In the genomic region with DNA sequence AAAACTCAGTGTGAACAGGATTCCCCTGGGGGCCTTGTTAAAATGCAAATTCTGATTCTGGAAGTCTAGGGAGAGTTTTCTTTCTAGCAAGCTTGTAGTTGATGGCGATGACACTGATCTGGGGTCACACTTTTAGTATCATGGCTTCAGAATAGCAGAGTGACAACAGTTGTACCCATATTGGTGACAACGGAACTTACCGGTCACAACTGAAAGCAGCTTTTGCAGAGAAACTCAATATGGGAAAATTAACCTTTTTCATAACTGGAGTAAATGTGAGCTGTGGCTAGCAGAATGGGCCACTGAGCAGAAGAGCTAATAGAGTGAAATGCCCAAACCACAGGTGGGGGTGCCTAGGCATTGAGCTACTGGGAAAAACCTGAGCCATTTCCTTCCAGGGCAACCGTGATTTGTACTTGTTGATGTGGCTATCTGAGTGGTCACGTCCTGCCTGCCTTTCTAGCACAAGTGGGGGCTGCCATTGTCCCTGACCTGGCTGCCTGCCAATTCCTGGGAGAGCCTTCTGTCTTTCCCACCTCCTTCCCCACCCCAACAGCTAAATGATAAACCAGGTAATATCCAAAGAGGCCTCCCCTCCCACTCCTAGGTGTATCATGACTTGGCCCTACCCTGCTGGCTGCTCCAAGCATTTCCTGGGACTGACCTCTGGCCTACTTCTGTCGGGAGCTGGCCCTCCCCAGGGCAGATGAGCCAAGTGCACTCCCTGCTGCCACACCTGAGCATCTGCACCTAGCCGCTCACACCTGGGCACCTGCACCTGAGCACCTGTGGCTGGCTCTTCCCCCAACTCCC, we compare ENCODE assay signal across 12 cellular contexts. TPM values are rescaled to one million over a fixed set of nuclear protein-coding genes. Genes with fewer than 3 reads are reported as not detected.
DNase-seq lines count a peak whose midpoint lies in the region; ATAC-seq and TF ChIP-seq lines count a peak whose summit lies in the region.
"Had no signal": no experiment of that assay in that cellular context is flagged by ENCODE, and none has a peak within 500 bp of the region (broad histone marks: within the 10 kb centered on the region; RNA-seq: fewer than 3 reads in every experiment).

No MANE protein-coding gene starts in this region.

- peak; percentile 70 for ATAC-seq in HG02759 (IDR thresholded peaks at IDR 0.05; ENCODE audit: unreplicated experiment)
- ATAC-seq in omental fat pad (ENCODE audit: low FRiP score), result no peak
- no peak for ATAC-seq in natural killer cell
- ATAC-seq: K562 had no signal

- no peak overlapping the region for H2BK5ac ChIP-seq in neuronal stem cell (ENCODE audit: low read length)

- H3K9me3 ChIP-seq in neuronal stem cell (replicated peaks in 1 of 2; ENCODE audit: control insufficient read depth in 2 of 2, insufficient read depth in 1 of 2, low read depth in 1 of 2, low read length in 2 of 2) (no peaks in the 10 kb centered on the region), SK-N-SH (no peaks in the 10 kb centered on the region)

- H3K27me3 Mint-ChIP-seq in natural killer cell (ENCODE audit: low read depth in 2 of 2), result no peaks in the 10 kb centered on the region
- H3K27me3 Mint-ChIP-seq: memory B cell had no signal

- no peak overlapping the region for H2BK15ac ChIP-seq in neuronal stem cell (ENCODE audit: low read length)

- no peak overlapping the region for H3K4me2 ChIP-seq in neuronal stem cell (ENCODE audit: insufficient read depth, low read length, poor library complexity, severe bottlenecking)
- no peak overlapping the region for H3K4me2 ChIP-seq in SK-N-SH

- peak overlapping the region; percentile 62 for H3K18ac ChIP-seq in neuronal stem cell (ENCODE audit: low read length)

- H2AK5ac ChIP-seq in neuronal stem cell (ENCODE audit: low read depth, low read length), result peak overlapping the region; percentile 49

- no peaks in the 10 kb centered on the region for H3K79me2 ChIP-seq in SK-N-SH (ENCODE audit: insufficient read depth)

- H2BK120ac ChIP-seq in neuronal stem cell (ENCODE audit: low read depth, low read length), result no peak overlapping the region

- no peak for TF ChIP-seq RAD21 in SK-N-SH (IDR thresholded peaks at IDR 0.05; ENCODE audit: low read length)

- POLR2A ChIA-PET in SK-N-SH (lab: Yijun Ruan, JAX), result no interaction called here

- H3K36me3 ChIP-seq in neuronal stem cell (replicated peaks in 1 of 2; ENCODE audit: control insufficient read depth in 2 of 2, insufficient read depth in 2 of 2, low read length in 2 of 2) (no peaks in the 10 kb centered on the region), SK-N-SH (replicated peaks in 1 of 2; ENCODE audit: control insufficient read depth in 1 of 2, insufficient read depth in 2 of 2, low read length in 1 of 2) (no peaks in the 10 kb centered on the region)

- no peaks in the 10 kb centered on the region for H4K20me1 ChIP-seq in SK-N-SH (ENCODE audit: insufficient read depth)

- TF ChIP-seq EP300 in SK-N-SH (IDR thresholded peaks at IDR 0.05; ENCODE audit: borderline replicate concordance in 1 of 2, low read depth in 1 of 2, low read length in 1 of 2), result no peak

- no peak overlapping the region for H3K4ac ChIP-seq in neuronal stem cell (ENCODE audit: low read length)

- H3K27ac ChIP-seq in neuronal stem cell (replicated peaks; ENCODE audit: low read length) (no peak overlapping the region), SK-N-SH (ENCODE audit: low read depth in 2 of 2, low read length in 1 of 2) (no peak overlapping the region)

- H4K91ac ChIP-seq in neuronal stem cell (ENCODE audit: low read depth, low read length, poor library complexity), result no peak overlapping the region

- H3K9me2 ChIP-seq in SK-N-SH, result no peaks in the 10 kb centered on the region

- H3K23ac ChIP-seq in neuronal stem cell (ENCODE audit: low read depth, low read length, poor library complexity), result no peak overlapping the region

- no peaks in the 10 kb centered on the region for H3K27me3 ChIP-seq in neuronal stem cell (ENCODE audit: control insufficient read depth in 3 of 3, insufficient read depth in 3 of 3, low read depth in 1 of 3, low read length in 3 of 3)
- H3K27me3 ChIP-seq in SK-N-SH (ENCODE audit: insufficient read depth), result no peaks in the 10 kb centered on the region

- H3K4me3 ChIP-seq in neuronal stem cell (ENCODE audit: low read length in 2 of 2) (no peak overlapping the region), SK-N-SH (ENCODE audit: low read depth in 2 of 2, low read length in 1 of 2) (no peak overlapping the region)
- H3K4me3 ChIP-seq: K562 had no signal

- H2BK12ac ChIP-seq in neuronal stem cell (ENCODE audit: low read length), result peak overlapping the region; percentile 2

- WGBS in neuronal stem cell (ENCODE audit: extremely low coverage in 2 of 2, insufficient read length in 2 of 2, insufficient replicate concordance in 1 of 2), 2 donors, result no CpG with 5 or more reads among the region's 7 CpGs
- WGBS in SK-N-SH (ENCODE audit: low lambda C conversion rate), result 54% methylated on average over 6 of the region's 7 CpGs

- H3K27ac Mint-ChIP-seq in natural killer cell, result no peak overlapping the region
- H3K27ac Mint-ChIP-seq: memory B cell had no signal

- H3K4me1 Mint-ChIP-seq in natural killer cell, result no peaks in the 10 kb centered on the region
- H3K4me1 Mint-ChIP-seq: memory B cell had no signal

- H3K4me3 Mint-ChIP-seq in natural killer cell, result no peak overlapping the region
- H3K4me3 Mint-ChIP-seq: memory B cell had no signal

- intact Hi-C loops in natural killer cell (cut with micrococcal nuclease), result no loop called here

- H2AFZ ChIP-seq in neuronal stem cell (ENCODE audit: low read length) (no peak overlapping the region), SK-N-SH (ENCODE audit: low read depth) (no peak overlapping the region)

- H3K9ac ChIP-seq in neuronal stem cell (ENCODE audit: low read depth, low read length, poor library complexity), result no peak overlapping the region
- H3K9ac ChIP-seq in SK-N-SH, result no peak overlapping the region

- TF ChIP-seq CTCF in SK-N-SH (IDR thresholded peaks at IDR 0.05), result no peak
- no peak for TF ChIP-seq CTCF in omental fat pad (IDR thresholded peaks at IDR 0.05)
- no peak for TF ChIP-seq CTCF in natural killer cell (IDR thresholded peaks at IDR 0.05)

- DNase-seq in NCI-H146 (lab: John Stamatoyannopoulos, UW) (peak; percentile 17), NCI-H146 treated with DMSO at 0.1 percent for 48 hours (lab: John Stamatoyannopoulos, UW; ENCODE audit: unreplicated experiment) (no peak), NCI-H748 (lab: John Stamatoyannopoulos, UW; ENCODE audit: unreplicated experiment) (peak; percentile 63), neuronal stem cell (ENCODE audit: low spot score) (no peak), SK-N-SH (no peak), omental fat pad (ENCODE audit: low spot score) (no peak), natural killer cell (no peak)
- DNase-seq: effector CD8-positive, alpha-beta T cell; stimulated activated CD4-positive, alpha-beta T cell treated with anti-CD3 and anti-CD28 coated beads, Interleukin-2, amount 100 ng/mL, for 24 hours had no signal

- no peaks in the 10 kb centered on the region for H3K36me3 Mint-ChIP-seq in natural killer cell
- H3K36me3 Mint-ChIP-seq: memory B cell had no signal

- H3K14ac ChIP-seq in neuronal stem cell (ENCODE audit: low read length), result no peak overlapping the region

- peaks cover 4 to 5% of the 10 kb centered on the region in 2 donors for H3K9me3 Mint-ChIP-seq in natural killer cell

- no peaks in the 10 kb centered on the region for H3F3A ChIP-seq in SK-N-SH (replicated peaks; ENCODE audit: insufficient read depth)

- H4K8ac ChIP-seq in neuronal stem cell (ENCODE audit: low read depth, low read length), result no peak overlapping the region

- CTCF ChIA-PET in SK-N-SH (lab: Yijun Ruan, JAX), result interaction anchor here (1.0 kb wide), 1 partner anchor 12 kb away, joined by 3 read pairs; no protein-coding TSS in a partner anchor

- no peaks in the 10 kb centered on the region for H3K79me1 ChIP-seq in neuronal stem cell (ENCODE audit: low read depth, low read length)

- H3K4me1 ChIP-seq in neuronal stem cell (ENCODE audit: control insufficient read depth in 2 of 2, insufficient read depth in 1 of 2, low read depth in 1 of 2, low read length in 2 of 2) (peaks cover 10 to 30% of the 10 kb centered on the region in 2 donors), SK-N-SH (ENCODE audit: control insufficient read depth in 1 of 2, insufficient read depth in 2 of 2, low read depth in 1 of 2, low read length in 1 of 2) (no peaks in the 10 kb centered on the region)

TF ChIP-seq in SK-N-SH, 30 proteins besides CTCF, POLR2A, EP300 and RAD21 (continues in another document):
- TF ChIP-seq FOSL2 (IDR thresholded peaks at IDR 0.05; ENCODE audit: borderline replicate concordance, low read depth) (no peak), NFIC (IDR thresholded peaks at IDR 0.05; ENCODE audit: borderline replicate concordance) (no peak), ELF1 (IDR thresholded peaks at IDR 0.05) (no peak), GABPA (IDR thresholded peaks at IDR 0.05; ENCODE audit: low read depth) (no peak)
- TF ChIP-seq, protein P1, sequence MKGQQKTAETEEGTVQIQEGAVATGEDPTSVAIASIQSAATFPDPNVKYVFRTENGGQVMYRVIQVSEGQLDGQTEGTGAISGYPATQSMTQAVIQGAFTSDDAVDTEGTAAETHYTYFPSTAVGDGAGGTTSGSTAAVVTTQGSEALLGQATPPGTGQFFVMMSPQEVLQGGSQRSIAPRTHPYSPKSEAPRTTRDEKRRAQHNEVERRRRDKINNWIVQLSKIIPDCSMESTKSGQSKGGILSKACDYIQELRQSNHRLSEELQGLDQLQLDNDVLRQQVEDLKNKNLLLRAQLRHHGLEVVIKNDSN (IDR thresholded peaks at IDR 0.05; ENCODE audit: borderline replicate concordance, low read depth), result no peak

RNA-seq across cellular contexts. Expression of a gene that starts 1.7 kb away (rescaled TPM):
- not detected for polyA plus RNA-seq in neuronal stem cell (2013, experiment 1 of 2)
- polyA plus RNA-seq in neuronal stem cell (2013, experiment 2 of 2), result not detected
- not detected in 2 replicates for polyA plus RNA-seq in SK-N-SH (2012; rRNA removed)
- not detected in 2 replicates for polyA plus RNA-seq in SK-N-SH (2012; cell fraction: cytosol; rRNA removed)
- polyA plus RNA-seq in SK-N-SH (2012; cell fraction: nucleus; rRNA removed), result not detected in 2 replicates
- total RNA-seq in omental fat pad, result not detected
- total RNA-seq in natural killer cell, result not detected
- total RNA-seq: K562 had no signal
- polyA plus RNA-seq: K562 had no signal

Comparison
In these comparisons a context has a peak if more than half of its experiments do, and no peak if none do; other contexts are left out.
1. DNase-seq: peak in NCI-H146 (single experiment) and NCI-H748 (single experiment); none in NCI-H146 treated with DMSO at 0.1 percent for 48 hours (single experiment), neuronal stem cell (single experiment), SK-N-SH (single experiment), omental fat pad (single experiment) and natural killer cell (single experiment).